Comparison of ENCODE assay signal across 9 cellular contexts in the genomic region with DNA sequence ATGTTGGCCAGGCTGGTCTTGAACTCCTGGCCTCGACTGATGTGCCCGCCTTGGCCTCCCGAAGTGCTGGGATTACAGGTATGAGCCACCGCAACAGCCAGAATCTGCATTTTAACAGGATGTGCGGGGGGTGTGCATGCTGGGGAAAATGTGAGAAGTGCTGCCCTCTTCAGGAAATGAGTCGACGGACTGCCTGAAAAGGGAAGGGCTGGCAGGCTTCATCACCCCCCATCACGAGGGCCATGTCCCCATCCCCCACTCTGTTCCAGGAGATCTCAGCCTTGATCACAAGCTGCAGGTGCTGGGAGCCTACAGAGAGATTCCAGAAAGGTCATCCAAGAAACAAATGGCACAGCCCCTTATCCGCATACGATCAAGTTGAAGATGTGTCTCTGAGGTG.
DNase-seq lines count a peak whose midpoint lies in the region; ATAC-seq and TF ChIP-seq lines count a peak whose summit lies in the region.
"Had no signal": no experiment of that assay in that cellular context is flagged by ENCODE, and none has a peak within 500 bp of the region (broad histone marks: within the 10 kb centered on the region; RNA-seq: fewer than 3 reads in every experiment).

No MANE protein-coding gene starts in this region.

- H3K27ac Mint-ChIP-seq in activated CD8-positive, alpha-beta memory T cell treated with anti-CD3 and anti-CD28 coated beads, Interleukin-2, amount 10 ng/mL, durations not matched to agents 7 days and 5 days: no peak overlapping the region

- no peaks in the 10 kb centered on the region for H3K9me3 Mint-ChIP-seq in activated CD8-positive, alpha-beta memory T cell treated with anti-CD3 and anti-CD28 coated beads, Interleukin-2, amount 10 ng/mL, durations not matched to agents 7 days and 5 days (ENCODE audit: low read depth)

- peaks cover 38% of the 10 kb centered on the region for H3K27me3 Mint-ChIP-seq in activated CD8-positive, alpha-beta memory T cell treated with anti-CD3 and anti-CD28 coated beads, Interleukin-2, amount 10 ng/mL, durations not matched to agents 7 days and 5 days

- peak; percentile 47 for DNase-seq in activated CD8-positive, alpha-beta memory T cell treated with anti-CD3 and anti-CD28 coated beads, Interleukin-2, amount 10 ng/mL, durations not matched to agents 7 days and 5 days
- no peak for DNase-seq in activated CD8-positive, alpha-beta memory T cell treated with anti-CD3 and anti-CD28 coated beads, Interleukin-2, amount 50 U/mL, for 48 hours
- DNase-seq in NCI-H460 (ENCODE audit: extremely low read depth, low read depth) (peak; percentile 14), astrocyte of the spinal cord (ENCODE audit: low read depth, low spot score) (no peak), GOT3 (lab: John Stamatoyannopoulos, UW) (no peak)
- peak; percentile 11 to 25 for DNase-seq in stimulated activated CD8-positive, alpha-beta memory T cell treated with anti-CD3 and anti-CD28 coated beads, Interleukin-15, amount 100 ng/mL, for 48 hours (ENCODE audit: low read depth in 2 of 2)

- in situ Hi-C loops in astrocyte of the spinal cord (cut with HindIII; ENCODE audit: low sequenced_read_pairs): no loop called here

- CTCF ChIA-PET in activated CD8-positive, alpha-beta memory T cell treated with anti-CD3 and anti-CD28 coated beads, Interleukin-2, amount 10 ng/mL, durations not matched to agents 7 days and 5 days (lab: Charles Lee): interaction anchor here (0.6 to 1.6 kb wide), 2 partner anchors 10 to 732 kb away, joined by 3 to 5 read pairs; no protein-coding TSS in a partner anchor

- H3K4me3 Mint-ChIP-seq in activated CD8-positive, alpha-beta memory T cell treated with anti-CD3 and anti-CD28 coated beads, Interleukin-2, amount 10 ng/mL, durations not matched to agents 7 days and 5 days: no peak overlapping the region

- H3K4me3 ChIP-seq in astrocyte of the spinal cord (ENCODE audit: low read depth, low read length): no peak overlapping the region
- H3K4me3 ChIP-seq: SJCRH30 had no signal

- peak; percentile 10 for TF ChIP-seq CTCF in astrocyte of the spinal cord (IDR thresholded peaks at IDR 0.05; ENCODE audit: low read depth, low read length)

- peaks cover 10% of the 10 kb centered on the region for H3K4me1 Mint-ChIP-seq in activated CD8-positive, alpha-beta memory T cell treated with anti-CD3 and anti-CD28 coated beads, Interleukin-2, amount 10 ng/mL, durations not matched to agents 7 days and 5 days

- H3K36me3 Mint-ChIP-seq in activated CD8-positive, alpha-beta memory T cell treated with anti-CD3 and anti-CD28 coated beads, Interleukin-2, amount 10 ng/mL, durations not matched to agents 7 days and 5 days: no peaks in the 10 kb centered on the region

- no peak for ATAC-seq in activated CD8-positive, alpha-beta memory T cell treated with anti-CD3 and anti-CD28 coated beads, Interleukin-2, amount 10 ng/mL, durations not matched to agents 7 days and 5 days
- no peak for ATAC-seq in HG02610 (IDR thresholded peaks at IDR 0.05; ENCODE audit: unreplicated experiment)
- ATAC-seq in HG03378 (IDR thresholded peaks at IDR 0.05; ENCODE audit: unreplicated experiment): no peak

Comparison
In these comparisons a context has a peak if more than half of its experiments do, and no peak if none do; other contexts are left out.
1. DNase-seq: peak in activated CD8-positive, alpha-beta memory T cell treated with anti-CD3 and anti-CD28 coated beads, Interleukin-2, amount 10 ng/mL, durations not matched to agents 7 days and 5 days (single experiment), NCI-H460 (single experiment) and stimulated activated CD8-positive, alpha-beta memory T cell treated with anti-CD3 and anti-CD28 coated beads, Interleukin-15, amount 100 ng/mL, for 48 hours (2 of 2); none in activated CD8-positive, alpha-beta memory T cell treated with anti-CD3 and anti-CD28 coated beads, Interleukin-2, amount 50 U/mL, for 48 hours (single experiment), astrocyte of the spinal cord (single experiment) and GOT3 (single experiment).